22 cellular contexts compared by ENCODE assay signal in genomic region chr10:32932330-32932729, GRCh38.
"Had no signal": no experiment of that assay in that cellular context is flagged by ENCODE, and none has a peak within 500 bp of the region (broad histone marks: within the 10 kb centered on the region; RNA-seq: fewer than 3 reads in every experiment).

No MANE protein-coding gene starts in this region.

- FAIRE-seq: colon had no signal

- H3K27me3 Mint-ChIP-seq: activated naive CD8-positive, alpha-beta T cell; central memory CD8-positive, alpha-beta T cell; memory B cell had no signal

- H3K9me3 ChIP-seq: adrenal gland, ascending aorta, breast epithelium, gastrocnemius medialis, neutrophil, upper lobe of left lung had no signal

- ATAC-seq: esophagus mucosa; gastrocnemius medialis; stimulated activated naive CD8-positive, alpha-beta T cell treated with anti-CD3 and anti-CD28 coated beads, Interleukin-15, Interleukin-2, amounts not matched to agents 100 U/mL and 50 U/mL, for 24 hours had no signal

- H3K4me3 Mint-ChIP-seq: activated naive CD8-positive, alpha-beta T cell; central memory CD8-positive, alpha-beta T cell; memory B cell; nephron had no signal

- H3K27ac ChIP-seq: adrenal gland, ascending aorta, breast epithelium, gastrocnemius medialis, neutrophil, upper lobe of left lung had no signal

- H3K4me3 ChIP-seq: adrenal gland, ascending aorta, breast epithelium, gastrocnemius medialis, upper lobe of left lung had no signal

- DNase-seq: activated CD4-positive, alpha-beta T cell treated with anti-CD3 and anti-CD28 coated beads for 1 hour; activated naive CD4-positive, alpha-beta T cell; activated T-cell treated with anti-CD3 and anti-CD28 coated beads, Interleukin-2, amount 50 U/mL, for 1 hour; adrenal gland; effector memory CD4-positive, alpha-beta T cell; gastrocnemius medialis; head of caudate nucleus; hypothalamus; stimulated activated CD4-positive, alpha-beta T cell treated with anti-CD3 and anti-CD28 coated beads, Interleukin-4, amount 100 ng/mL, for 24 hours; stimulated activated naive CD8-positive, alpha-beta T cell treated with anti-CD3 and anti-CD28 coated beads, Interleukin-15, Interleukin-2, amounts not matched to agents 100 U/mL and 50 U/mL, for 24 hours; T-helper 1 cell; T-helper 9 cell; upper lobe of left lung had no signal

- H3K27me3 ChIP-seq: adrenal gland, ascending aorta, breast epithelium, gastrocnemius medialis, neutrophil, upper lobe of left lung had no signal

- H3K4me1 ChIP-seq: breast epithelium had no signal

- H3K36me3 ChIP-seq: breast epithelium had no signal

- H3K9me3 Mint-ChIP-seq: central memory CD8-positive, alpha-beta T cell; memory B cell; nephron had no signal

- H3K27ac Mint-ChIP-seq: activated naive CD8-positive, alpha-beta T cell; nephron had no signal
